ENCODE assay signal across 8 cellular contexts in genomic region chr1:165697491-165697880, GRCh38. TPM values are rescaled to one million over a fixed set of nuclear protein-coding genes. Genes with fewer than 3 reads are reported as not detected.
A peak's percentile ranks its signal among the peaks of the same experiment; 100 is the strongest.
DNase-seq lines count a peak whose midpoint lies in the region; ATAC-seq and TF ChIP-seq lines count a peak whose summit lies in the region.

No MANE protein-coding gene starts in this region.

- H3K36me3 ChIP-seq in iPS-15b (ENCODE audit: control insufficient read depth, insufficient read depth, low read length) (no peaks in the 10 kb centered on the region), subcutaneous abdominal adipose tissue (ENCODE audit: control insufficient read depth in 5 of 5, insufficient read depth in 5 of 5, low read length in 5 of 5) (peaks cover 0 to 2% (median 0%) of the 10 kb centered on the region in 5 donors)

- H3K9me3 ChIP-seq in iPS-15b (ENCODE audit: control insufficient read depth, insufficient read depth, low read length) (no peaks in the 10 kb centered on the region), subcutaneous abdominal adipose tissue (ENCODE audit: control insufficient read depth in 5 of 5, low read length in 5 of 5) (no peaks in the 10 kb centered on the region)

- H3K4me1 ChIP-seq in iPS-15b (ENCODE audit: control insufficient read depth, insufficient read depth, low read length) (no peaks in the 10 kb centered on the region), subcutaneous abdominal adipose tissue (ENCODE audit: control insufficient read depth in 5 of 5, insufficient read depth in 5 of 5, low read length in 5 of 5) (peaks cover 0 to 29% (median 23%) of the 10 kb centered on the region in 5 donors)

- no peak for TF ChIP-seq CTCF in activated B cell treated with CpG ODN at 0.5 μM for 24 hours (IDR thresholded peaks at IDR 0.05)

- H3K4me1 Mint-ChIP-seq in activated B cell treated with CpG ODN at 0.5 μM for 24 hours = peaks cover 27% of the 10 kb centered on the region

- CTCF ChIA-PET in activated B cell treated with CpG ODN at 0.5 μM for 24 hours (lab: Charles Lee) = interaction anchor here (1.0 kb wide), 1 partner anchor 132 kb away, joined by 3 read pairs; no protein-coding TSS in a partner anchor

- H3K4me3 ChIP-seq in iPS-15b (ENCODE audit: low read depth, low read length) = peak overlapping the region; percentile 97
- H3K4me3 ChIP-seq in subcutaneous abdominal adipose tissue (ENCODE audit: low read depth in 1 of 5, low read length in 5 of 5) = peak overlapping the region; percentile 72 to 98 (median 87)

- no peak overlapping the region for H3K9ac ChIP-seq in iPS-15b (ENCODE audit: low read depth, low read length)
- peak overlapping the region in 4 of 5 donors; percentile 19 to 88 (median 78) for H3K9ac ChIP-seq in subcutaneous abdominal adipose tissue (ENCODE audit: low read length in 5 of 5)

- H3K36me3 Mint-ChIP-seq in activated B cell treated with CpG ODN at 0.5 μM for 24 hours (ENCODE audit: low read depth) = peaks cover 25% of the 10 kb centered on the region

- intact Hi-C loops in activated B cell treated with CpG ODN at 0.5 μM for 24 hours (cut with micrococcal nuclease) = loop anchor here (5.0 kb wide), 2 partner anchors 100 to 215 kb away; no protein-coding TSS in a partner anchor

- POLR2A ChIA-PET in activated B cell treated with CpG ODN at 0.5 μM for 24 hours (lab: Charles Lee) = interaction anchor here (0.6 to 2.3 kb wide), 5 partner anchors 11 to 750 kb away, joined by 3 to 22 read pairs (median 4); partner anchors contain the start of gene TMCO1

- no peak for ATAC-seq in activated B cell treated with CpG ODN at 0.5 μM for 24 hours (ENCODE audit: low read depth)
- no peak for ATAC-seq in GM21529 (IDR thresholded peaks at IDR 0.05; ENCODE audit: unreplicated experiment)
- ATAC-seq in GM21526 (IDR thresholded peaks at IDR 0.05; ENCODE audit: low FRiP score, unreplicated experiment) = no peak

- H3K27ac Mint-ChIP-seq in activated B cell treated with CpG ODN at 0.5 μM for 24 hours = peak overlapping the region; percentile 91

- no peaks in the 10 kb centered on the region for H3K27me3 ChIP-seq in iPS-15b (ENCODE audit: control insufficient read depth, insufficient read depth, low read length)
- no peaks in the 10 kb centered on the region for H3K27me3 ChIP-seq in subcutaneous abdominal adipose tissue (ENCODE audit: control insufficient read depth in 5 of 5, insufficient read depth in 4 of 5, low read length in 5 of 5)

- H3K27me3 Mint-ChIP-seq in activated B cell treated with CpG ODN at 0.5 μM for 24 hours = peaks cover 4% of the 10 kb centered on the region

- peak overlapping the region; percentile 91 for H3K4me3 Mint-ChIP-seq in activated B cell treated with CpG ODN at 0.5 μM for 24 hours

- DNase-seq in NCI-H510A treated with DMSO at 0.1 percent for 48 hours (lab: John Stamatoyannopoulos, UW) (peak; percentile 13), NCI-H510A (lab: John Stamatoyannopoulos, UW) (no peak), activated B cell treated with CpG ODN at 0.5 μM for 24 hours (no peak), NOMO-1 treated with dmso at 0.1 percent for 144 hours (lab: John Stamatoyannopoulos, UW; ENCODE audit: unreplicated experiment) (no peak)

- H3K9me3 Mint-ChIP-seq in activated B cell treated with CpG ODN at 0.5 μM for 24 hours = no peaks in the 10 kb centered on the region

- H3K27ac ChIP-seq in subcutaneous abdominal adipose tissue (ENCODE audit: low read depth, low read length) = peak overlapping the region; percentile 94

RNA-seq across cellular contexts. Expression of gene ALDH9A1, which starts 0.9 kb away (rescaled TPM):
- 30.3 and 35.8 TPM in 2 replicates for total RNA-seq in activated B cell treated with CpG ODN at 0.5 μM for 24 hours
